Comparison of ENCODE assay signal across 20 cellular contexts in genomic region chr2:175730025-175730424, GRCh38.
DNase-seq lines count a peak whose midpoint lies in the region; ATAC-seq, FAIRE-seq and TF ChIP-seq lines count a peak whose summit lies in the region.
"Had no signal": no experiment of that assay in that cellular context is flagged by ENCODE, and none has a peak within 500 bp of the region (broad histone marks: within the 10 kb centered on the region; RNA-seq: fewer than 3 reads in every experiment).

No MANE protein-coding gene starts in this region.

- H3K23ac ChIP-seq in IMR-90 (ENCODE audit: low read depth, low read length): no peak overlapping the region

- no peak overlapping the region for H4K8ac ChIP-seq in IMR-90 (ENCODE audit: low read depth in 2 of 2, low read length in 2 of 2)

- no peak overlapping the region for H2BK120ac ChIP-seq in IMR-90 (ENCODE audit: low read depth, low read length)

- H4K91ac ChIP-seq in IMR-90 (ENCODE audit: insufficient read depth, low read depth, low read length): no peak overlapping the region

- H4K5ac ChIP-seq in IMR-90 (ENCODE audit: low read depth, low read length): no peak overlapping the region

- H3K9ac ChIP-seq in IMR-90 (ENCODE audit: low read depth, low read length) (no peak overlapping the region), colonic mucosa (ENCODE audit: low read depth in 2 of 2, low read length in 2 of 2) (no peak overlapping the region), HepG2 (ENCODE audit: insufficient read depth, low read depth, low read length) (no peak overlapping the region)

- no TSS peak for BruUV-seq in IMR-90 (replicated peaks; lab: Mats Ljungman, UMichigan)
- BruUV-seq in HepG2 (replicated peaks; lab: Mats Ljungman, UMichigan): no TSS peak

- no peak overlapping the region for H3K56ac ChIP-seq in IMR-90 (ENCODE audit: extremely low read depth, insufficient read depth, low read length)

- intact Hi-C loops in IMR-90 (cut with micrococcal nuclease): no loop called here
- intact Hi-C loops in colonic mucosa (cut with DNase I): no loop called here
- intact Hi-C loops in HepG2 (cut with micrococcal nuclease; ENCODE audit: unreplicated experiment): no loop called here
- intact Hi-C loops in upper lobe of right lung (cut with DNase I): no loop called here

- POLR2A ChIA-PET in IMR-90 (lab: Charles Lee; ENCODE audit: unreplicated experiment) (no interaction called here), HepG2 (lab: Yijun Ruan, JAX) (no interaction called here)

- no peak overlapping the region for H3K18ac ChIP-seq in IMR-90 (ENCODE audit: low read depth, low read length)

- H3K36me3 ChIP-seq in IMR-90 (ENCODE audit: control insufficient read depth, insufficient read depth, low read length): no peaks in the 10 kb centered on the region
- no peaks in the 10 kb centered on the region for H3K36me3 ChIP-seq in colonic mucosa
- H3K36me3 ChIP-seq in HepG2 (replicated peaks in 1 of 2; ENCODE audit: control insufficient read depth in 1 of 2, insufficient read depth in 2 of 2, low read length in 2 of 2): peaks cover 0 to 3% of the 10 kb centered on the region in 2 experiments; a peak in 1 of 5 replicates
- no peaks in the 10 kb centered on the region for H3K36me3 ChIP-seq in upper lobe of right lung

- CTCF ChIA-PET in IMR-90 (lab: Yijun Ruan, JAX): interaction anchor here (0.6 kb wide), 1 partner anchor 83 kb away, joined by 4 read pairs; no protein-coding TSS in a partner anchor
- CTCF ChIA-PET in HepG2 (lab: Yijun Ruan, JAX; ENCODE audit: low intra/inter-chr PET ratio, low total read pairs): no interaction called here

- H3K27ac ChIP-seq in IMR-90 (ENCODE audit: insufficient read depth, low read length): no peak overlapping the region
- peak overlapping the region; percentile 45 for H3K27ac ChIP-seq in colonic mucosa
- H3K27ac ChIP-seq in HepG2 (ENCODE audit: extremely low read length, insufficient read depth, low read length): no peak overlapping the region
- H3K27ac ChIP-seq in upper lobe of right lung: no peak overlapping the region
- H3K27ac ChIP-seq: C4-2B, HL-60 had no signal

- H2AFZ ChIP-seq in IMR-90 (replicated peaks; ENCODE audit: low read length, poor library complexity): no peak overlapping the region
- H2AFZ ChIP-seq in HepG2 (ENCODE audit: low read length): no peak overlapping the region
- H2AFZ ChIP-seq: GM23338 had no signal

- no peak for TF ChIP-seq RAD21 in IMR-90 (IDR thresholded peaks at IDR 0.05; ENCODE audit: low read length)
- no peak for TF ChIP-seq RAD21 in HepG2 (CRISPR knock-in tag; IDR thresholded peaks at IDR 0.05)

- peak; percentile 77 for FAIRE-seq in HepG2 (lab: Jason Lieb, UNC)
- FAIRE-seq: A204.1, D721Med, GM12892, GM18507, H54 had no signal

- no peak overlapping the region for H3K14ac ChIP-seq in IMR-90 (replicated peaks; ENCODE audit: low read depth, low read length)

- H3K4me3 ChIP-seq in IMR-90 (ENCODE audit: insufficient read depth, low read depth, low read length): no peak overlapping the region
- no peak overlapping the region for H3K4me3 ChIP-seq in colonic mucosa
- no peak overlapping the region for H3K4me3 ChIP-seq in HepG2 (replicated peaks in 1 of 3; ENCODE audit: insufficient read depth in 1 of 3, low read depth in 2 of 3, low read length in 3 of 3)
- no peak overlapping the region for H3K4me3 ChIP-seq in upper lobe of right lung
- H3K4me3 ChIP-seq: GM23338 had no signal

- H3K79me1 ChIP-seq in IMR-90 (ENCODE audit: low read depth in 1 of 2, low read length in 2 of 2): no peaks in the 10 kb centered on the region

- no peaks in the 10 kb centered on the region for H3K79me2 ChIP-seq in HepG2 (ENCODE audit: insufficient read depth, low read length)

- H2AK5ac ChIP-seq in IMR-90 (ENCODE audit: low read depth, low read length): no peak overlapping the region

- H2BK15ac ChIP-seq in IMR-90 (ENCODE audit: low read depth, low read length): no peak overlapping the region

- H4K20me1 ChIP-seq in IMR-90 (ENCODE audit: insufficient read depth, low read length) (no peaks in the 10 kb centered on the region), HepG2 (ENCODE audit: insufficient read depth, low read length) (no peaks in the 10 kb centered on the region)

- in situ Hi-C loops in IMR-90 (cut with MboI; ENCODE audit: low sequenced_read_pairs): no loop called here
- in situ Hi-C loops in HepG2 (cut with HindIII; ENCODE audit: extremely low pct_ligation_motif_present, low pct_unique_long_range_greater_than_20kb): no loop called here

- no peak overlapping the region for H3K4me2 ChIP-seq in IMR-90 (ENCODE audit: low read depth, low read length)
- H3K4me2 ChIP-seq in HepG2 (ENCODE audit: low read depth, low read length): peak overlapping the region; percentile 11
- H3K4me2 ChIP-seq: GM23338 had no signal

- H2BK20ac ChIP-seq in IMR-90 (ENCODE audit: low read depth, low read length): no peak overlapping the region

- dilution Hi-C loops in IMR-90 (cut with HindIII; ENCODE audit: low sequenced_read_pairs, unreplicated experiment): no loop called here

- H3K4ac ChIP-seq in IMR-90 (ENCODE audit: low read depth, low read length): no peak overlapping the region

- DNase-seq in IMR-90: no peak
- DNase-seq in colonic mucosa: peak; percentile 33
- DNase-seq in HepG2 (ENCODE audit: low spot score): peak; percentile 40
- no peak for DNase-seq in RKO (ENCODE audit: low spot score)
- no peak for DNase-seq in upper lobe of right lung
- no peak for DNase-seq in SHP77 treated with DMSO at 0.1 percent for 48 hours (lab: John Stamatoyannopoulos, UW)
- DNase-seq: AML-193; CD4-positive, alpha-beta T cell; GDM1; HCEC 1CT had no signal

- no peaks in the 10 kb centered on the region for H3K4me1 ChIP-seq in IMR-90 (ENCODE audit: control insufficient read depth, insufficient read depth, low read length)
- no peaks in the 10 kb centered on the region for H3K4me1 ChIP-seq in colonic mucosa
- H3K4me1 ChIP-seq in HepG2 (ENCODE audit: insufficient read depth, low read length): peaks cover 13% of the 10 kb centered on the region
- H3K4me1 ChIP-seq in upper lobe of right lung: no peaks in the 10 kb centered on the region

- H2AK9ac ChIP-seq in IMR-90 (replicated peaks; ENCODE audit: low read depth, low read length, poor library complexity): no peak overlapping the region

- H3K27me3 ChIP-seq in IMR-90 (ENCODE audit: control insufficient read depth, insufficient read depth, low read length) (peaks cover 2% of the 10 kb centered on the region; the same call in 1 of the 2 replicates), colonic mucosa (no peaks in the 10 kb centered on the region), HepG2 (ENCODE audit: control insufficient read depth in 1 of 2, insufficient read depth in 2 of 2, low read length in 2 of 2) (no peaks in the 10 kb centered on the region), upper lobe of right lung (peaks cover 4% of the 10 kb centered on the region)

- WGBS in IMR-90 (ENCODE audit: extremely low coverage in 2 of 2, insufficient read length in 1 of 2), 2 experiments: no CpG with 5 or more reads among the region's 3 CpGs
- 7% methylated on average over 3 of the region's 3 CpGs for WGBS in HepG2 (ENCODE audit: low lambda C conversion rate)

- TF ChIP-seq CTCF in IMR-90 (conservative IDR thresholded peaks at IDR 0.05; ENCODE audit: low read depth, low read length) (no peak), colonic mucosa (IDR thresholded peaks at IDR 0.05) (no peak), HepG2 (CRISPR knock-in tag; IDR thresholded peaks at IDR 0.05) (no peak), upper lobe of right lung (IDR thresholded peaks at IDR 0.05) (no peak)

- no peaks in the 10 kb centered on the region for H3K9me1 ChIP-seq in IMR-90 (ENCODE audit: insufficient read depth, low read length)

- H3K9me3 ChIP-seq in IMR-90 (ENCODE audit: control insufficient read depth, insufficient read depth, low read length) (no peaks in the 10 kb centered on the region), colonic mucosa (no peaks in the 10 kb centered on the region), HepG2 (ENCODE audit: low read length) (no peaks in the 10 kb centered on the region), upper lobe of right lung (no peaks in the 10 kb centered on the region)
- H3K9me3 ChIP-seq: Caco-2 had no signal

- ATAC-seq in IMR-90 (ENCODE audit: low read depth): no peak
- ATAC-seq in HepG2: peak; percentile 70
- no peak for ATAC-seq in upper lobe of right lung
- no peak for ATAC-seq in GM19328 (IDR thresholded peaks at IDR 0.05; ENCODE audit: unreplicated experiment)
- ATAC-seq: GM23338 had no signal

- TF ChIP-seq EP300 in HepG2 (IDR thresholded peaks at IDR 0.05; ENCODE audit: low read depth in 2 of 2, low read length in 2 of 2) (no peak), HepG2 (CRISPR knock-in tag; IDR thresholded peaks at IDR 0.05; ENCODE audit: borderline replicate concordance) (no peak)

- H2BK5ac ChIP-seq in IMR-90 (ENCODE audit: low read depth, low read length, poor library complexity, severe bottlenecking): no peak overlapping the region

- no peak for TF ChIP-seq POLR2A in IMR-90 (IDR thresholded peaks at IDR 0.05; ENCODE audit: low read depth, low read length)
- TF ChIP-seq POLR2A in HepG2 (IDR thresholded peaks at IDR 0.05; ENCODE audit: insufficient read depth in 1 of 2, low read depth in 2 of 2, low read length in 2 of 2): no peak

TF ChIP-seq in IMR-90, 13 proteins besides CTCF, POLR2A, EP300 and RAD21:
- TF ChIP-seq BHLHE40 (IDR thresholded peaks at IDR 0.05; ENCODE audit: low read depth, low read length): no peak
- no peak for TF ChIP-seq MXI1 (IDR thresholded peaks at IDR 0.05; ENCODE audit: borderline replicate concordance, low read depth, low read length)
- TF ChIP-seq, protein P1, sequence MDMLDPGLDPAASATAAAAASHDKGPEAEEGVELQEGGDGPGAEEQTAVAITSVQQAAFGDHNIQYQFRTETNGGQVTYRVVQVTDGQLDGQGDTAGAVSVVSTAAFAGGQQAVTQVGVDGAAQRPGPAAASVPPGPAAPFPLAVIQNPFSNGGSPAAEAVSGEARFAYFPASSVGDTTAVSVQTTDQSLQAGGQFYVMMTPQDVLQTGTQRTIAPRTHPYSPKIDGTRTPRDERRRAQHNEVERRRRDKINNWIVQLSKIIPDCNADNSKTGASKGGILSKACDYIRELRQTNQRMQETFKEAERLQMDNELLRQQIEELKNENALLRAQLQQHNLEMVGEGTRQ (IDR thresholded peaks at IDR 0.05; ENCODE audit: low read depth, low read length): no peak
- TF ChIP-seq MAFK (IDR thresholded peaks at IDR 0.05; ENCODE audit: low read depth, low read length): peak; percentile 35

TF ChIP-seq in HepG2, 621 proteins besides CTCF, POLR2A, EP300 and RAD21 (continues in another document):
- peak; percentile 12; the same call in 1 of the 2 replicates for TF ChIP-seq ISL2 (CRISPR knock-in tag; IDR thresholded peaks at IDR 0.05)
- peak; percentile 90 to 95 for TF ChIP-seq MAFK (conservative IDR thresholded peaks at IDR 0.05 in 1 of 2, IDR thresholded peaks at IDR 0.05 in 1 of 2; ENCODE audit: low read length in 2 of 2)
- 0 out of 2 replicates have a peak, but pooled peaks have one; percentile 17 for TF ChIP-seq PHF21A (CRISPR knock-in tag; IDR thresholded peaks at IDR 0.05)
- TF ChIP-seq GATAD1 (CRISPR knock-in tag; IDR thresholded peaks at IDR 0.05): no peak
- 0 out of 2 replicates have a peak, but pooled peaks have one; percentile 22 for TF ChIP-seq POGZ (CRISPR knock-in tag; IDR thresholded peaks at IDR 0.05)
- peak; percentile 74 for TF ChIP-seq HNF4A (CRISPR knock-in tag; IDR thresholded peaks at IDR 0.05)
- no peak for TF ChIP-seq ZNF761 (CRISPR knock-in tag; conservative IDR thresholded peaks at IDR 0.05)

Comparison
In these comparisons a context has a peak if more than half of its experiments do, and no peak if none do; other contexts are left out.
1. DNase-seq: peak in colonic mucosa (single experiment) and HepG2 (single experiment); none in IMR-90 (single experiment), RKO (single experiment), upper lobe of right lung (single experiment) and SHP77 treated with DMSO at 0.1 percent for 48 hours (single experiment).